29 cellular contexts compared by ENCODE assay signal in the genomic region with DNA sequence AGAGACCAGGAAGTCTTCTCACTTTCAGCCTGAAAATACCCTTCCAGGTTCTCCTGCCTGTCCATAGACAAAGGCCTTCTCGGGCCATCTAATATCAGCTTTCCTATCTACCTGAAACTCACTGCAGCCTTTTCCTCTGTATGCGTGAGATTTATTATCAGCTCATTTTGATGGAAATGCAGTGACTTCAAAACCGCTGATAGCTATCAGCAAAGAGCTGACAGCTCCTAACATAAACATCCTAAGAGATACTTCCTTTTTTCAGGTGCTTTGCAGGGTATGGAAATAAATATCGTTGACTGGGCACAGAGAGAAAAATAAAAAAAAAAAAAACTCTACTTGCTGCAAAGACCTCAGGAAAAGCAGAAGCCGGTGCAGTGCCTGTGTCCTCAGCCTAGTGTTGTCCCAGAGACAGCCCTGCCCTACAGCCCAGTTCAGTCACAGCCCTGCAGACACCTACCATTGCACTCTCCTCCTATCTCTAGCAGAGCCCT.
"Had no signal": no experiment of that assay in that cellular context is flagged by ENCODE, and none has a peak within 500 bp of the region (broad histone marks: within the 10 kb centered on the region; RNA-seq: fewer than 3 reads in every experiment).

No MANE protein-coding gene starts in this region.

- H3K4me1 ChIP-seq: pancreas, psoas muscle, stomach, thyroid gland, upper lobe of left lung, vagina had no signal

- FAIRE-seq: colon, endometrium, frontal cortex, keratinocyte, pancreas, small intestine had no signal

- ATAC-seq: activated CD4-positive, alpha-beta T cell treated with anti-CD3 and anti-CD28 coated beads for 36 hours; activated CD8-positive, alpha-beta memory T cell treated with anti-CD3 and anti-CD28 coated beads, Interleukin-2, amount 10 ng/mL, durations not matched to agents 7 days and 5 days; activated CD8-positive, alpha-beta T cell treated with anti-CD3 and anti-CD28 coated beads, Interleukin-2, amount 10 ng/mL, durations not matched to agents 7 days and 5 days; left colon; naive thymus-derived CD4-positive, alpha-beta T cell; pancreas; psoas muscle; stimulated activated effector memory CD8-positive, alpha-beta T cell treated with anti-CD3 and anti-CD28 coated beads, Interleukin-12 subunit alpha, Interleukin-12 subunit beta, amount 100 ng/mL, for 72 hours had no signal

- H3K27me3 ChIP-seq: esophagus squamous epithelium, pancreas, sigmoid colon, stomach, thyroid gland, upper lobe of left lung, vagina had no signal

- H3K27ac ChIP-seq: epithelial cell of prostate, esophagus squamous epithelium, hepatocyte, pancreas, psoas muscle, sigmoid colon, stomach, thyroid gland, upper lobe of left lung, vagina had no signal

- H3K9me3 ChIP-seq: esophagus squamous epithelium, pancreas, psoas muscle, sigmoid colon, stomach, thyroid gland, upper lobe of left lung, vagina had no signal

- H3K4me2 ChIP-seq: hepatocyte had no signal

- DNase-seq: activated CD4-positive, alpha-beta T cell treated with anti-CD3 and anti-CD28 coated beads for 36 hours; activated CD4-positive, CD25-positive, alpha-beta regulatory T cell; activated CD8-positive, alpha-beta memory T cell treated with anti-CD3 and anti-CD28 coated beads, Interleukin-2, amount 10 ng/mL, durations not matched to agents 7 days and 5 days; activated CD8-positive, alpha-beta T cell treated with anti-CD3 and anti-CD28 coated beads, Interleukin-2, amount 10 ng/mL, durations not matched to agents 7 days and 5 days; activated T-cell treated with anti-CD3 and anti-CD28 coated beads, Interleukin-2, amount 50 U/mL, for 48 hours; dermis blood vessel endothelial cell; effector CD4-positive, alpha-beta T cell; esophagus squamous epithelium; left colon; mammary epithelial cell; naive thymus-derived CD4-positive, alpha-beta T cell; nucleus accumbens; pancreas; psoas muscle; sigmoid colon; small intestine; stimulated activated CD4-positive, alpha-beta T cell treated with anti-CD3 and anti-CD28 coated beads, Interleukin-4, amount 100 ng/mL, for 24 hours; stomach; T1000; thyroid gland; upper lobe of left lung had no signal

- H3K36me3 ChIP-seq: esophagus squamous epithelium, pancreas, sigmoid colon, stomach, thyroid gland, upper lobe of left lung, vagina had no signal

- H3K79me2 ChIP-seq: hepatocyte had no signal

- H3K4me3 ChIP-seq: esophagus squamous epithelium, hepatocyte, pancreas, psoas muscle, sigmoid colon, stomach, thyroid gland, upper lobe of left lung, vagina had no signal
